Comparison of ENCODE assay signal across 1 cellular context in the genomic region with DNA sequence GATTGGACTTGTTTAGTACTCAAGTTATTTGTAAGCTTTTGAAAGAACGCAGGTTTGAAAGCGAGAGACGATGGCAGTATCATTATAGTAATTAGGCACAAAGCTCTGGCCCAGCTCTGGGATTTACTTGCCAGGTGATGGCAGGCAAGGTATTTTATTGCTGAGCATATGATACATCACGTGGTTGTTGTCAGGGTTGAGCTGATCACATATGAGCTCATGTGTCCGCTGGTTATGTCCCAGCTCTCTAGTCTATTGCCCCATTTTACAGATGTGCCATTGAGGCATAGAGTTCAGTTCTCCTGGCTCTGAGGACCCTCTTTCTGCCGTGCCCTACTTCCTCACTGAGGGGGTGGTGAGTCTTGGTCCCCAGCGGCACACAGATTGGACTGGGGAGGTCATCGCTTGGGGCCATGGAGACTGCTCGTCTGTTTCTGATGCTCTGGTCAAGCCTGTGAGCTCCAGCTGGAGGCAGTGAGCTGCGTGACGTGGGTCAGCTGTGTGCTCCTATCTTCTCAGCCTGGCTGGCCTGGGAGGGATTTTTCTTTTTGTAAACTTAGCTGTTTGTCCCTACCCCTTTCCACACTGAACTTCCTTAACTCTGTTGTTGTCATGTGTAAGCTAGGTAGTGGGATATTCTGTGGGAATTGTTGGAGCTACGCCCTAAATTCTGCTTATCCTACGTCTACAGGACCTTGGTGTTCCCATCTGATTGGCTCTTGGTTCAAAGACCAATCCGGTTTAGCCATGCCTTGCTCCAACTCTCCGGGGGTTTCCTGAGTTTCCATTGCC.
TF ChIP-seq lines count a peak whose summit lies in the region.

No MANE protein-coding gene starts in this region.

TF ChIP-seq in HepG2, 621 proteins besides CTCF, POLR2A, EP300 and RAD21:
- TF ChIP-seq RBFOX2 (IDR thresholded peaks at IDR 0.05; ENCODE audit: low read depth, low read length) (no peak), ZNF629 (CRISPR knock-in tag; conservative IDR thresholded peaks at IDR 0.05) (peak; percentile 49; the same call in 1 of the 2 replicates)
TF ChIP-seq in HepG2: peak in this region for 1.
